In genomic region chr1:172447641-172448040, GRCh38 we compare ENCODE assay signal across 1 cellular context.
TF ChIP-seq lines count a peak whose summit lies in the region.

No MANE protein-coding gene starts in this region.

TF ChIP-seq in GM23338, 12 proteins besides CTCF, POLR2A, EP300 and RAD21:
- TF ChIP-seq ZNF462 (CRISPR knock-in tag; IDR thresholded peaks at IDR 0.05) (no peak), CREB1 (CRISPR knock-in tag; IDR thresholded peaks at IDR 0.05; ENCODE audit: low read depth) (no peak), ZNF114 (CRISPR knock-in tag; IDR thresholded peaks at IDR 0.05) (no peak)
